In the genomic region with DNA sequence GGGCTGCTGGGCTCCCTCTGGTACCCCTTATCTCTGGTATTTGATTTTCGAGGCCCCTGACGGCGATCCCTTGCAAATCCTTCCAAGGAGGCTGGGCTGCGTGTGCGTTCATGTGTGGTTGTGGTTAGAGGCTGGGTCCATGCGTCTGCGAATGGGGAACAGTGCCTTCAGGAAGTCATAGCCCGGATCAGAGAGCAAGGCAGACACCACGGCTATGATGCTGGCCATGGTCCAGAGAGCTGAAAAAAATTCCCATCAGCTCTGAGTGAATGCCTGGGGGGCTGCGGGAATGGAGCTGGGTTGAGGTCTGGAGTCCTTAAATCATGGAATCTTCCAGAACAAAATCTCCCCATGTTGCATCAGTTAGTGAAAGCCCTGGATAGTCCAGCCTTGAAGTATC, we compare ENCODE assay signal across 15 cellular contexts.
DNase-seq lines count a peak whose midpoint lies in the region; ATAC-seq, FAIRE-seq and TF ChIP-seq lines count a peak whose summit lies in the region.
"Had no signal": no experiment of that assay in that cellular context is flagged by ENCODE, and none has a peak within 500 bp of the region (broad histone marks: within the 10 kb centered on the region; RNA-seq: fewer than 3 reads in every experiment).

No MANE protein-coding gene starts in this region.

- FAIRE-seq in D721Med (lab: Jason Lieb, UNC) (no peak), H54 (lab: Jason Lieb, UNC) (no peak)

- no peak for TF ChIP-seq POLR2A in H54 (IDR thresholded peaks at IDR 0.05; ENCODE audit: low read depth, low read length)

- H3K27me3 Mint-ChIP-seq in nephron progenitor cell (ENCODE audit: low read depth, poor library complexity), result peaks cover 20% of the 10 kb centered on the region

- no peaks in the 10 kb centered on the region for H3K27me3 ChIP-seq in esophagus (ENCODE audit: control insufficient read depth in 1 of 2, insufficient read depth in 2 of 2, low read length in 2 of 2)

- H3K36me3 Mint-ChIP-seq in nephron progenitor cell (ENCODE audit: low read depth), result no peaks in the 10 kb centered on the region
- H3K36me3 Mint-ChIP-seq: activated naive CD8-positive, alpha-beta T cell; immature natural killer cell had no signal

- H3K27ac Mint-ChIP-seq in nephron progenitor cell, result peak overlapping the region; percentile 55
- H3K27ac Mint-ChIP-seq: activated naive CD8-positive, alpha-beta T cell; immature natural killer cell had no signal

- no peaks in the 10 kb centered on the region for H3K36me3 ChIP-seq in esophagus (ENCODE audit: control insufficient read depth in 2 of 2, insufficient read depth in 2 of 2, low read length in 1 of 2)

- H3K4me3 ChIP-seq in esophagus (ENCODE audit: low read depth in 1 of 2, low read length in 2 of 2), result no peak overlapping the region
- H3K4me3 ChIP-seq: psoas muscle had no signal

- peaks cover 2 to 18% of the 10 kb centered on the region in 2 donors for H3K4me1 ChIP-seq in esophagus (ENCODE audit: control insufficient read depth in 2 of 2, insufficient read depth in 2 of 2, low read length in 1 of 2)

- H3K4me3 Mint-ChIP-seq in nephron progenitor cell, result no peak overlapping the region
- H3K4me3 Mint-ChIP-seq: activated naive CD8-positive, alpha-beta T cell; immature natural killer cell had no signal

- no peaks in the 10 kb centered on the region for H3K9me3 ChIP-seq in esophagus (ENCODE audit: control insufficient read depth in 2 of 2, insufficient read depth in 1 of 2, low read depth in 1 of 2, low read length in 1 of 2)
- H3K9me3 ChIP-seq: psoas muscle had no signal

- ATAC-seq in GM19397 (IDR thresholded peaks at IDR 0.05; ENCODE audit: unreplicated experiment), result no peak

- peaks cover 83% of the 10 kb centered on the region for H3K4me1 Mint-ChIP-seq in nephron progenitor cell
- H3K4me1 Mint-ChIP-seq: immature natural killer cell had no signal

- peak overlapping the region; percentile 42 to 88 for H3K27ac ChIP-seq in esophagus (ENCODE audit: low read depth in 2 of 2, low read length in 1 of 2)
- H3K27ac ChIP-seq: psoas muscle had no signal

- no peaks in the 10 kb centered on the region for H3K9me3 Mint-ChIP-seq in nephron progenitor cell
- H3K9me3 Mint-ChIP-seq: immature natural killer cell had no signal

- WGBS in esophagus, 2 donors, result 54 to 55% methylated on average over 10 of the region's 10 CpGs

- peak; percentile 22 for DNase-seq in AG20443 (ENCODE audit: low spot score)
- peak; percentile 55 for DNase-seq in MV-4-11 (lab: John Stamatoyannopoulos, UW)
- DNase-seq in nephron progenitor cell, result no peak
- no peak for DNase-seq in D721Med (ENCODE audit: insufficient read length, low spot score)
- DNase-seq in H54 (ENCODE audit: insufficient read length, low spot score), result no peak
- DNase-seq in RPMI8226, result no peak
- DNase-seq: activated CD4-positive, alpha-beta T cell treated with anti-CD3 and anti-CD28 coated beads for 48 hours; DMS 273 treated with DMSO at 0.1 percent for 48 hours; immature natural killer cell; NCI-H187 treated with DMSO at 0.1 percent for 48 hours; stimulated activated CD4-positive, alpha-beta T cell treated with anti-CD3 and anti-CD28 coated beads, Interleukin-1b, Interleukin-23, amount 100 ng/mL, for 48 hours had no signal

- TF ChIP-seq CTCF in nephron progenitor cell (IDR thresholded peaks at IDR 0.05) (no peak), D721Med (IDR thresholded peaks at IDR 0.05; ENCODE audit: insufficient read depth, missing control alignments) (no peak)

Comparison
In these comparisons a context has a peak if more than half of its experiments do, and no peak if none do; other contexts are left out.
1. DNase-seq: peak in AG20443 (single experiment) and MV-4-11 (single experiment); none in nephron progenitor cell (single experiment), D721Med (single experiment), H54 (single experiment) and RPMI8226 (single experiment).